8 cellular contexts compared by ENCODE assay signal in genomic region chr22:37566903-37567798, GRCh38.
DNase-seq lines count a peak whose midpoint lies in the region; ATAC-seq lines count a peak whose summit lies in the region.

No MANE protein-coding gene starts in this region.

- H3K4me3 Mint-ChIP-seq in central memory CD8-positive, alpha-beta T cell: peak overlapping the region; percentile 56

- H3K36me3 Mint-ChIP-seq in central memory CD8-positive, alpha-beta T cell (ENCODE audit: insufficient read depth): peaks cover 4% of the 10 kb centered on the region

- H3K9me3 Mint-ChIP-seq in central memory CD8-positive, alpha-beta T cell: no peaks in the 10 kb centered on the region

- H3K27me3 Mint-ChIP-seq in central memory CD8-positive, alpha-beta T cell: peaks cover 39% of the 10 kb centered on the region

- H3K27ac Mint-ChIP-seq in central memory CD8-positive, alpha-beta T cell (ENCODE audit: low read depth): no peak overlapping the region

- peak; percentile 63 for ATAC-seq in GM21576 (IDR thresholded peaks at IDR 0.05; ENCODE audit: unreplicated experiment)
- ATAC-seq in central memory CD8-positive, alpha-beta T cell (replicated peaks; ENCODE audit: extremely low read depth, poor library complexity, severe bottlenecking): peak; percentile 86

- DNase-seq in COLO829 (ENCODE audit: low spot score) (peak; percentile 74), NCI-H1694 treated with DMSO at 0.1 percent for 48 hours (lab: John Stamatoyannopoulos, UW) (peak; percentile 31), left kidney (ENCODE audit: low read depth, low spot score) (peak; percentile 88), foreskin melanocyte (no peak)
- peak; percentile 79 for DNase-seq in activated CD4-positive, alpha-beta T cell treated with anti-CD3 and anti-CD28 coated beads for 1 hour
- DNase-seq in central memory CD8-positive, alpha-beta T cell (ENCODE audit: low spot score in 2 of 2): peak; percentile 84 to 91
- DNase-seq in stimulated activated CD4-positive, alpha-beta T cell treated with anti-CD3 and anti-CD28 coated beads, Interleukin-4, amount 100 ng/mL, for 4 hours: peak; percentile 79 to 89

- H3K4me1 Mint-ChIP-seq in central memory CD8-positive, alpha-beta T cell: peaks cover 25% of the 10 kb centered on the region
